26 cellular contexts compared by ENCODE assay signal in genomic region chr1:70210820-70211219, GRCh38. TPM values are rescaled to one million over a fixed set of nuclear protein-coding genes. Genes with fewer than 3 reads are reported as not detected.
A peak's percentile ranks its signal among the peaks of the same experiment; 100 is the strongest.
DNase-seq lines count a peak whose midpoint lies in the region; ATAC-seq lines count a peak whose summit lies in the region.
"Had no signal": no experiment of that assay in that cellular context is flagged by ENCODE, and none has a peak within 500 bp of the region (broad histone marks: within the 10 kb centered on the region; RNA-seq: fewer than 3 reads in every experiment).

No MANE protein-coding gene starts in this region.

- H3K4me2 ChIP-seq in GM23248 (ENCODE audit: unreplicated experiment) = peak overlapping the region; percentile 65
- H3K4me2 ChIP-seq: A549, neural progenitor cell, PC-9 had no signal

- peaks cover 22% of the 10 kb centered on the region for H3F3A ChIP-seq in GM23248 (ENCODE audit: insufficient read depth)

- peak overlapping the region; percentile 41 for H3K9ac ChIP-seq in GM23248
- H3K9ac ChIP-seq: neural progenitor cell, parathyroid adenoma had no signal

- H3K27ac ChIP-seq in GM23248 = peak overlapping the region; percentile 42
- H3K27ac ChIP-seq: A549, neural progenitor cell, parathyroid adenoma, PC-9 had no signal

- H4K20me1 ChIP-seq in GM23248 (ENCODE audit: insufficient read depth) = peaks cover 4% of the 10 kb centered on the region; the same call in 1 of the 2 replicates

- CTCF ChIA-PET in activated CD4-positive, alpha-beta memory T cell treated with anti-CD3 and anti-CD28 coated beads, Interleukin-2, amount 10 ng/mL, durations not matched to agents 7 days and 5 days (lab: Charles Lee) = interaction anchor here (1.0 kb wide), 2 partner anchors 10 to 76 kb away, joined by 3 read pairs; partner anchors contain the start of gene SRSF11
- CTCF ChIA-PET in activated CD4-positive, alpha-beta memory T cell treated with anti-CD3 and anti-CD28 coated beads for 36 hours (lab: Charles Lee) = no interaction called here

- POLR2A ChIA-PET in activated CD4-positive, alpha-beta memory T cell treated with anti-CD3 and anti-CD28 coated beads, Interleukin-2, amount 10 ng/mL, durations not matched to agents 7 days and 5 days (lab: Charles Lee) = interaction anchor here (0.7 to 11.1 kb wide), 4 partner anchors 10 to 144 kb away, joined by 3 to 123 read pairs (median 4); partner anchors contain the start of genes ANKRD13C and SRSF11
- POLR2A ChIA-PET in activated CD4-positive, alpha-beta memory T cell treated with anti-CD3 and anti-CD28 coated beads for 36 hours (lab: Charles Lee) = interaction anchor here (1.0 to 3.7 kb wide), 2 partner anchors 10 to 144 kb away, joined by 4 to 21 read pairs; partner anchors contain the start of genes ANKRD13C and SRSF11

- peaks cover 100% of the 10 kb centered on the region for H3K79me2 ChIP-seq in GM23248 (ENCODE audit: insufficient read depth)

- ATAC-seq in activated naive CD8-positive, alpha-beta T cell treated with anti-CD3 and anti-CD28 coated beads, Interleukin-2, amount 50 U/mL, for 24 hours = no peak
- peak; percentile 79 for ATAC-seq in stimulated activated effector memory CD8-positive, alpha-beta T cell treated with anti-CD3 and anti-CD28 coated beads, Interleukin-12 subunit alpha, Interleukin-12 subunit beta, amount 100 ng/mL, for 72 hours
- ATAC-seq: A549; CD8-positive, alpha-beta T cell; HCT116; Right ventricle myocardium inferior had no signal

- WGBS in GM23248 (ENCODE audit: low coverage in 1 of 2, low lambda C conversion rate in 2 of 2, missing lambda C conversion rate in 2 of 2), 2 experiments = 4 to 10% methylated on average over 1 of the region's 1 CpG

- intact Hi-C loops in activated CD4-positive, alpha-beta memory T cell treated with anti-CD3 and anti-CD28 coated beads for 36 hours (cut with micrococcal nuclease) = loop anchor here (1.0 kb wide), 1 partner anchor 42 kb away; no protein-coding TSS in a partner anchor
- intact Hi-C loops in head of caudate nucleus (cut with DNase I) = no loop called here

- H3K9me2 ChIP-seq in GM23248 (ENCODE audit: insufficient read depth) = no peaks in the 10 kb centered on the region

- peaks cover 2% of the 10 kb centered on the region; the same call in 1 of the 2 replicates for H3K36me3 ChIP-seq in GM23248 (ENCODE audit: low read depth)

- peak overlapping the region; percentile 52 for H3K4me3 ChIP-seq in GM23248
- H3K4me3 ChIP-seq: A549, adrenal gland, esophagus muscularis mucosa, neural progenitor cell, PC-9, testis had no signal

- H3K27me3 ChIP-seq in GM23248 (replicated peaks; ENCODE audit: insufficient read depth) = no peaks in the 10 kb centered on the region
- H3K27me3 ChIP-seq: adrenal gland, esophagus muscularis mucosa, neural progenitor cell, testis had no signal

- no peak overlapping the region for H2AFZ ChIP-seq in GM23248
- H2AFZ ChIP-seq: neural progenitor cell, parathyroid adenoma, PC-9 had no signal

- H3K9me3 Mint-ChIP-seq in activated CD4-positive, alpha-beta memory T cell treated with anti-CD3 and anti-CD28 coated beads, Interleukin-2, amount 10 ng/mL, durations not matched to agents 7 days and 5 days = no peaks in the 10 kb centered on the region
- H3K9me3 Mint-ChIP-seq in activated CD4-positive, alpha-beta memory T cell treated with anti-CD3 and anti-CD28 coated beads for 36 hours = no peaks in the 10 kb centered on the region
- no peaks in the 10 kb centered on the region for H3K9me3 Mint-ChIP-seq in activated naive CD8-positive, alpha-beta T cell treated with anti-CD3 and anti-CD28 coated beads, Interleukin-2, amount 50 U/mL, for 24 hours
- H3K9me3 Mint-ChIP-seq in stimulated activated effector memory CD8-positive, alpha-beta T cell treated with anti-CD3 and anti-CD28 coated beads, Interleukin-12 subunit alpha, Interleukin-12 subunit beta, amount 100 ng/mL, for 72 hours = no peaks in the 10 kb centered on the region
- H3K9me3 Mint-ChIP-seq: CD8-positive, alpha-beta T cell; neural progenitor cell had no signal

- in situ Hi-C loops in GM23248 (cut with MboI) = no loop called here

- H3K4me3 Mint-ChIP-seq in activated CD4-positive, alpha-beta memory T cell treated with anti-CD3 and anti-CD28 coated beads, Interleukin-2, amount 10 ng/mL, durations not matched to agents 7 days and 5 days = no peak overlapping the region
- H3K4me3 Mint-ChIP-seq in activated CD4-positive, alpha-beta memory T cell treated with anti-CD3 and anti-CD28 coated beads for 36 hours = no peak overlapping the region
- no peak overlapping the region for H3K4me3 Mint-ChIP-seq in activated naive CD8-positive, alpha-beta T cell treated with anti-CD3 and anti-CD28 coated beads, Interleukin-2, amount 50 U/mL, for 24 hours
- H3K4me3 Mint-ChIP-seq in stimulated activated effector memory CD8-positive, alpha-beta T cell treated with anti-CD3 and anti-CD28 coated beads, Interleukin-12 subunit alpha, Interleukin-12 subunit beta, amount 100 ng/mL, for 72 hours = no peak overlapping the region
- H3K4me3 Mint-ChIP-seq: CD8-positive, alpha-beta T cell; neural progenitor cell had no signal

- H3K27me3 Mint-ChIP-seq in activated CD4-positive, alpha-beta memory T cell treated with anti-CD3 and anti-CD28 coated beads, Interleukin-2, amount 10 ng/mL, durations not matched to agents 7 days and 5 days = no peaks in the 10 kb centered on the region
- H3K27me3 Mint-ChIP-seq in activated CD4-positive, alpha-beta memory T cell treated with anti-CD3 and anti-CD28 coated beads for 36 hours = no peaks in the 10 kb centered on the region
- no peaks in the 10 kb centered on the region for H3K27me3 Mint-ChIP-seq in activated naive CD8-positive, alpha-beta T cell treated with anti-CD3 and anti-CD28 coated beads, Interleukin-2, amount 50 U/mL, for 24 hours

- peaks cover 22% of the 10 kb centered on the region for H3K36me3 Mint-ChIP-seq in activated CD4-positive, alpha-beta memory T cell treated with anti-CD3 and anti-CD28 coated beads, Interleukin-2, amount 10 ng/mL, durations not matched to agents 7 days and 5 days (ENCODE audit: low read depth)
- H3K36me3 Mint-ChIP-seq in activated CD4-positive, alpha-beta memory T cell treated with anti-CD3 and anti-CD28 coated beads for 36 hours = peaks cover 17% of the 10 kb centered on the region
- H3K36me3 Mint-ChIP-seq in activated naive CD8-positive, alpha-beta T cell treated with anti-CD3 and anti-CD28 coated beads, Interleukin-2, amount 50 U/mL, for 24 hours (ENCODE audit: low read depth) = peaks cover 28% of the 10 kb centered on the region
- peaks cover 67% of the 10 kb centered on the region for H3K36me3 Mint-ChIP-seq in stimulated activated effector memory CD8-positive, alpha-beta T cell treated with anti-CD3 and anti-CD28 coated beads, Interleukin-12 subunit alpha, Interleukin-12 subunit beta, amount 100 ng/mL, for 72 hours

- peaks cover 50% of the 10 kb centered on the region for H3K4me1 Mint-ChIP-seq in activated CD4-positive, alpha-beta memory T cell treated with anti-CD3 and anti-CD28 coated beads, Interleukin-2, amount 10 ng/mL, durations not matched to agents 7 days and 5 days
- peaks cover 46% of the 10 kb centered on the region for H3K4me1 Mint-ChIP-seq in activated CD4-positive, alpha-beta memory T cell treated with anti-CD3 and anti-CD28 coated beads for 36 hours (ENCODE audit: low read depth)
- H3K4me1 Mint-ChIP-seq in activated naive CD8-positive, alpha-beta T cell treated with anti-CD3 and anti-CD28 coated beads, Interleukin-2, amount 50 U/mL, for 24 hours = peaks cover 56% of the 10 kb centered on the region
- peaks cover 22% of the 10 kb centered on the region for H3K4me1 Mint-ChIP-seq in stimulated activated effector memory CD8-positive, alpha-beta T cell treated with anti-CD3 and anti-CD28 coated beads, Interleukin-12 subunit alpha, Interleukin-12 subunit beta, amount 100 ng/mL, for 72 hours

- peaks cover 52% of the 10 kb centered on the region for H3K4me1 ChIP-seq in GM23248 (ENCODE audit: insufficient read depth)
- H3K4me1 ChIP-seq: neural progenitor cell, parathyroid adenoma had no signal

- H3K9me3 ChIP-seq in GM23248 (ENCODE audit: low read depth) = no peaks in the 10 kb centered on the region
- H3K9me3 ChIP-seq: A549, adrenal gland, esophagus muscularis mucosa, testis had no signal

- peak overlapping the region; percentile 47 for H3K27ac Mint-ChIP-seq in activated CD4-positive, alpha-beta memory T cell treated with anti-CD3 and anti-CD28 coated beads, Interleukin-2, amount 10 ng/mL, durations not matched to agents 7 days and 5 days
- H3K27ac Mint-ChIP-seq in activated CD4-positive, alpha-beta memory T cell treated with anti-CD3 and anti-CD28 coated beads for 36 hours = no peak overlapping the region
- H3K27ac Mint-ChIP-seq in activated naive CD8-positive, alpha-beta T cell treated with anti-CD3 and anti-CD28 coated beads, Interleukin-2, amount 50 U/mL, for 24 hours = peak overlapping the region; percentile 22
- H3K27ac Mint-ChIP-seq in stimulated activated effector memory CD8-positive, alpha-beta T cell treated with anti-CD3 and anti-CD28 coated beads, Interleukin-12 subunit alpha, Interleukin-12 subunit beta, amount 100 ng/mL, for 72 hours = no peak overlapping the region
- H3K27ac Mint-ChIP-seq: CD8-positive, alpha-beta T cell; neural progenitor cell had no signal

- DNase-seq in activated CD4-positive, alpha-beta memory T cell treated with anti-CD3 and anti-CD28 coated beads, Interleukin-2, amount 10 ng/mL, durations not matched to agents 7 days and 5 days = no peak
- DNase-seq in activated CD4-positive, alpha-beta memory T cell treated with anti-CD3 and anti-CD28 coated beads for 36 hours = no peak
- DNase-seq in GM23248 (peak; percentile 65), GOT3 (lab: John Stamatoyannopoulos, UW) (no peak), OCI-M1 (lab: John Stamatoyannopoulos, UW) (no peak), head of caudate nucleus (no peak)
- DNase-seq in activated naive CD8-positive, alpha-beta T cell treated with anti-CD3 and anti-CD28 coated beads, Interleukin-2, amount 50 U/mL, for 24 hours = no peak
- no peak for DNase-seq in stimulated activated effector memory CD8-positive, alpha-beta T cell treated with anti-CD3 and anti-CD28 coated beads, Interleukin-12 subunit alpha, Interleukin-12 subunit beta, amount 100 ng/mL, for 72 hours (ENCODE audit: low spot score in 2 of 2)
- DNase-seq: activated gamma-delta T cell treated with Interleukin-2 at 50 U/mL for 16 hours; adrenal gland; CD8-positive, alpha-beta T cell; NCI-H1092 treated with DMSO at 0.1 percent for 48 hours; NCI-H187 treated with DMSO at 0.1 percent for 48 hours; NCI-H2171 treated with DMSO at 0.1 percent for 48 hours; NCI-H510A; PC-9; small intestine; stimulated activated naive CD4-positive, alpha-beta T cell; T-helper 2 cell; testis had no signal

RNA-seq across cellular contexts. Expression of gene LRRC40, which starts 5.4 kb away (rescaled TPM):
- total RNA-seq in activated CD4-positive, alpha-beta memory T cell treated with anti-CD3 and anti-CD28 coated beads, Interleukin-2, amount 10 ng/mL, durations not matched to agents 7 days and 5 days = 10 to 100 TPM; 19.1 to 20.0 TPM
- 10 to 100 TPM; 22.1 to 24.7 TPM for total RNA-seq in activated CD4-positive, alpha-beta memory T cell treated with anti-CD3 and anti-CD28 coated beads for 36 hours
- 18.8 and 24.1 TPM in 2 replicates for total RNA-seq in GM23248 (2014; rRNA removed; shearing (Covaris generic))
- 15.7 and 16.4 TPM in 2 replicates for polyA plus RNA-seq in GM23248 (2016; fragmentation: Nextera tagmentation; extraction: Ambion mirVana)

RNA-seq across cellular contexts. Expression of gene SRSF11, which starts 10.4 kb away (rescaled TPM):
- 100 to 1,000 TPM; 177 to 178 TPM for total RNA-seq in activated CD4-positive, alpha-beta memory T cell treated with anti-CD3 and anti-CD28 coated beads, Interleukin-2, amount 10 ng/mL, durations not matched to agents 7 days and 5 days
- 100 to 1,000 TPM; 156 to 164 TPM for total RNA-seq in activated CD4-positive, alpha-beta memory T cell treated with anti-CD3 and anti-CD28 coated beads for 36 hours
- 110 and 122 TPM in 2 replicates for total RNA-seq in GM23248 (2014; rRNA removed; shearing (Covaris generic))
- 134 and 157 TPM in 2 replicates for polyA plus RNA-seq in GM23248 (2016; fragmentation: Nextera tagmentation; extraction: Ambion mirVana)

Comparison
In these comparisons a context has a peak if more than half of its experiments do, and no peak if none do; other contexts are left out.
1. H3K27ac Mint-ChIP-seq: peak in activated CD4-positive, alpha-beta memory T cell treated with anti-CD3 and anti-CD28 coated beads, Interleukin-2, amount 10 ng/mL, durations not matched to agents 7 days and 5 days (single experiment) and activated naive CD8-positive, alpha-beta T cell treated with anti-CD3 and anti-CD28 coated beads, Interleukin-2, amount 50 U/mL, for 24 hours (single experiment); none in activated CD4-positive, alpha-beta memory T cell treated with anti-CD3 and anti-CD28 coated beads for 36 hours (single experiment) and stimulated activated effector memory CD8-positive, alpha-beta T cell treated with anti-CD3 and anti-CD28 coated beads, Interleukin-12 subunit alpha, Interleukin-12 subunit beta, amount 100 ng/mL, for 72 hours (single experiment).